In genomic region chr2:209423562-209424541, GRCh38 we compare ENCODE assay signal across 1 cellular context.
TF ChIP-seq lines count a peak whose summit lies in the region.

Gene MAP2, plus strand, starts transcription at chr2:209424047. Its CDS starts 229,124 bp downstream, at chr2:209653171.

TF ChIP-seq in HepG2, 621 proteins besides CTCF, POLR2A, EP300 and RAD21 (continued from another document and continues in another):
- TF ChIP-seq NFAT5 (CRISPR knock-in tag; IDR thresholded peaks at IDR 0.05) (0 out of 2 replicates have a peak, but pooled peaks have one; percentile 34), ZNF138 (CRISPR knock-in tag; IDR thresholded peaks at IDR 0.05; ENCODE audit: low read depth) (no peak), ZNF747 (CRISPR knock-in tag; IDR thresholded peaks at IDR 0.05; ENCODE audit: borderline replicate concordance) (no peak), FOXA1 (IDR thresholded peaks at IDR 0.05) (no peak), FOXA1 (CRISPR knock-in tag; IDR thresholded peaks at IDR 0.05) (no peak), SNRNP70 (IDR thresholded peaks at IDR 0.05; ENCODE audit: low read depth, low read length) (no peak), ZNF768 (CRISPR knock-in tag; IDR thresholded peaks at IDR 0.05) (peak; percentile 66), SP1 (IDR thresholded peaks at IDR 0.05) (no peak), SP1 (CRISPR knock-in tag; IDR thresholded peaks at IDR 0.05) (peak; percentile 29; the same call in 1 of the 2 replicates), PATZ1 (CRISPR knock-in tag; IDR thresholded peaks at IDR 0.05) (peak; percentile 81), BRF2 (CRISPR knock-in tag; IDR thresholded peaks at IDR 0.05) (no peak), CCAR2 (optimal IDR thresholded peaks at IDR 0.05; ENCODE audit: low read depth, low read length) (no peak), ZNF207 (IDR thresholded peaks at IDR 0.05; ENCODE audit: borderline replicate concordance) (no peak), ZBTB39 (CRISPR knock-in tag; IDR thresholded peaks at IDR 0.05) (no peak), MTF2 (CRISPR knock-in tag; IDR thresholded peaks at IDR 0.05; ENCODE audit: borderline replicate concordance) (no peak), ZKSCAN8 (CRISPR knock-in tag; IDR thresholded peaks at IDR 0.05; ENCODE audit: borderline replicate concordance) (no peak), RARA (CRISPR knock-in tag; IDR thresholded peaks at IDR 0.05) (no peak), ZSCAN22 (CRISPR knock-in tag; IDR thresholded peaks at IDR 0.05) (no peak), ZNF34 (CRISPR knock-in tag; IDR thresholded peaks at IDR 0.05; ENCODE audit: borderline replicate concordance) (no peak), ZNF383 (CRISPR knock-in tag; IDR thresholded peaks at IDR 0.05; ENCODE audit: borderline replicate concordance) (no peak), THAP8 (CRISPR knock-in tag; IDR thresholded peaks at IDR 0.05; ENCODE audit: borderline replicate concordance) (no peak), REST (IDR thresholded peaks at IDR 0.05; ENCODE audit: borderline replicate concordance in 1 of 2, low read depth in 1 of 2, low read length in 2 of 2) (no peak), UBTF (CRISPR knock-in tag; IDR thresholded peaks at IDR 0.05) (peak; percentile 72; the same call in 1 of the 2 replicates), PRPF4 (IDR thresholded peaks at IDR 0.05; ENCODE audit: low read depth, low read length, poor library complexity, severe bottlenecking) (no peak), FOXO1 (CRISPR knock-in tag; IDR thresholded peaks at IDR 0.05) (no peak), RFXANK (CRISPR knock-in tag; IDR thresholded peaks at IDR 0.05) (no peak), ZBTB49 (CRISPR knock-in tag; IDR thresholded peaks at IDR 0.05; ENCODE audit: borderline replicate concordance) (no peak), POLR2G (IDR thresholded peaks at IDR 0.05; ENCODE audit: low read depth, low read length) (no peak), ZNF256 (CRISPR knock-in tag; conservative IDR thresholded peaks at IDR 0.05) (no peak), SKIL (CRISPR knock-in tag; IDR thresholded peaks at IDR 0.05; ENCODE audit: borderline replicate concordance) (no peak), SP4 (CRISPR knock-in tag; IDR thresholded peaks at IDR 0.05) (peak; percentile 38; the same call in 1 of the 2 replicates)
